In the genomic region with DNA sequence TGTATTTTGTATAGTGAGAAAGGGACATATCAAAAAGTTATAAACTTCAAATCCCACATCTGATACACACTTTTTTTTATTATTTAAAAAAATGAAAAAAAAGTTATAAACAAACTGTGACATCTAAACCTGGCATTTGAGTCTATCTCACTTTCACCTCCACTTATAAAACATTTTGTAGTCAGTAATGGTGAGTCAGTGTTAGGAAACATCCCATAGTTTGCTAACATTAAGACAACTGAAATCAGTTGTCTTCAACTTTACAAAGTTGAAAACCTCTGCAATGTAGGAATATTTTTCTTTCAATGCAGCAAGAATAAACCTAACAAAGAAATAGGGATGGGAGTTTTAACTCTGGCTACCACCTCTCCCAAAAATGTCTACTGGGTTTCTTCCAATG, we compare ENCODE assay signal across 21 cellular contexts. TPM values are rescaled to one million over a fixed set of nuclear protein-coding genes. Genes with fewer than 3 reads are reported as not detected.
DNase-seq lines count a peak whose midpoint lies in the region; ATAC-seq and TF ChIP-seq lines count a peak whose summit lies in the region.
"Had no signal": no experiment of that assay in that cellular context is flagged by ENCODE, and none has a peak within 500 bp of the region (broad histone marks: within the 10 kb centered on the region; RNA-seq: fewer than 3 reads in every experiment).

No MANE protein-coding gene starts in this region.

- H2AK9ac ChIP-seq in IMR-90 (replicated peaks; ENCODE audit: low read depth, low read length, poor library complexity), result no peak overlapping the region

- TF ChIP-seq CTCF in IMR-90 (conservative IDR thresholded peaks at IDR 0.05; ENCODE audit: low read depth, low read length) (no peak), coronary artery (IDR thresholded peaks at IDR 0.05) (no peak)

- no peaks in the 10 kb centered on the region for H3K4me1 ChIP-seq in IMR-90 (ENCODE audit: control insufficient read depth, insufficient read depth, low read length)
- H3K4me1 ChIP-seq: BE2C, BLaER1 had no signal

- no peaks in the 10 kb centered on the region for H3K9me3 Mint-ChIP-seq in activated CD4-positive, alpha-beta T cell treated with anti-CD3 and anti-CD28 coated beads, Interleukin-2, amount 10 ng/mL, durations not matched to agents 7 days and 5 days
- H3K9me3 Mint-ChIP-seq: CD4-positive, alpha-beta memory T cell; CD4-positive, CD25-positive, alpha-beta regulatory T cell; CD8-positive, alpha-beta memory T cell had no signal

- no peak overlapping the region for H2BK120ac ChIP-seq in IMR-90 (ENCODE audit: low read depth, low read length)

- H3K27me3 Mint-ChIP-seq in activated CD4-positive, alpha-beta T cell treated with anti-CD3 and anti-CD28 coated beads, Interleukin-2, amount 10 ng/mL, durations not matched to agents 7 days and 5 days, result no peaks in the 10 kb centered on the region
- H3K27me3 Mint-ChIP-seq: CD4-positive, alpha-beta memory T cell; CD4-positive, CD25-positive, alpha-beta regulatory T cell; CD8-positive, alpha-beta memory T cell had no signal

- no peak overlapping the region for H3K4me3 Mint-ChIP-seq in activated CD4-positive, alpha-beta T cell treated with anti-CD3 and anti-CD28 coated beads, Interleukin-2, amount 10 ng/mL, durations not matched to agents 7 days and 5 days
- H3K4me3 Mint-ChIP-seq: CD14-positive monocyte; CD4-positive, alpha-beta memory T cell; CD4-positive, CD25-positive, alpha-beta regulatory T cell; CD8-positive, alpha-beta memory T cell had no signal

- no peak overlapping the region for H4K5ac ChIP-seq in IMR-90 (ENCODE audit: low read depth, low read length)

- intact Hi-C loops in IMR-90 (cut with micrococcal nuclease), result no loop called here

- H3K14ac ChIP-seq in IMR-90 (replicated peaks; ENCODE audit: low read depth, low read length), result no peak overlapping the region

- dilution Hi-C loops in IMR-90 (cut with HindIII; ENCODE audit: low sequenced_read_pairs, unreplicated experiment), result no loop called here

- no peak overlapping the region for H3K56ac ChIP-seq in IMR-90 (ENCODE audit: extremely low read depth, insufficient read depth, low read length)

- DNase-seq in IMR-90 (peak; percentile 12), amniotic epithelial cell (ENCODE audit: low read depth) (peak; percentile 35), iris pigment epithelial cell (ENCODE audit: low read depth) (peak; percentile 22), coronary artery (ENCODE audit: low spot score) (no peak), ecto neural progenitor cell (ENCODE audit: low spot score) (no peak)
- DNase-seq in activated CD4-positive, alpha-beta T cell treated with anti-CD3 and anti-CD28 coated beads, Interleukin-2, amount 10 ng/mL, durations not matched to agents 7 days and 5 days, result no peak
- DNase-seq: 8988T; ACHN; BE2C; C1 segment of cervical spinal cord; CD4-positive, alpha-beta memory T cell; CD8-positive, alpha-beta memory T cell; COR-L47; DMS 273 treated with DMSO at 0.1 percent for 48 hours; DMS153; DMS53; DMS79 treated with DMSO at 0.1 percent for 48 hours; GF-D8 had no signal

- H2AK5ac ChIP-seq in IMR-90 (ENCODE audit: low read depth, low read length), result no peak overlapping the region

- H2AFZ ChIP-seq in IMR-90 (replicated peaks; ENCODE audit: low read length, poor library complexity), result no peak overlapping the region

- in situ Hi-C loops in IMR-90 (cut with MboI; ENCODE audit: low sequenced_read_pairs), result no loop called here

- no peak overlapping the region for H4K8ac ChIP-seq in IMR-90 (ENCODE audit: low read depth in 2 of 2, low read length in 2 of 2)

- CTCF ChIA-PET in IMR-90 (lab: Yijun Ruan, JAX), result no interaction called here
- CTCF ChIA-PET in activated CD4-positive, alpha-beta T cell treated with anti-CD3 and anti-CD28 coated beads, Interleukin-2, amount 10 ng/mL, durations not matched to agents 7 days and 5 days (lab: Charles Lee), result interaction anchor here (1.4 kb wide), 1 partner anchor 12 kb away, joined by 4 read pairs; no protein-coding TSS in a partner anchor

- no peak overlapping the region for H2BK20ac ChIP-seq in IMR-90 (ENCODE audit: low read depth, low read length)

- no peak overlapping the region for H3K18ac ChIP-seq in IMR-90 (ENCODE audit: low read depth, low read length)

- H3K4me3 ChIP-seq in IMR-90 (ENCODE audit: insufficient read depth, low read depth, low read length), result no peak overlapping the region
- H3K4me3 ChIP-seq in coronary artery, result no peak overlapping the region
- H3K4me3 ChIP-seq: BLaER1 had no signal

- no peaks in the 10 kb centered on the region; the same call in 1 of the 2 replicates for H3K9me1 ChIP-seq in IMR-90 (ENCODE audit: insufficient read depth, low read length)

- H3K4me2 ChIP-seq in IMR-90 (ENCODE audit: low read depth, low read length), result no peak overlapping the region
- H3K4me2 ChIP-seq: BLaER1 had no signal

- no peak overlapping the region for H2BK5ac ChIP-seq in IMR-90 (ENCODE audit: low read depth, low read length, poor library complexity, severe bottlenecking)

- BruUV-seq in IMR-90 (replicated peaks; lab: Mats Ljungman, UMichigan), result no TSS peak

- no peak overlapping the region for H3K23ac ChIP-seq in IMR-90 (ENCODE audit: low read depth, low read length)

- H3K27ac ChIP-seq in IMR-90 (ENCODE audit: insufficient read depth, low read length), result no peak overlapping the region
- H3K27ac ChIP-seq in coronary artery, result no peak overlapping the region
- H3K27ac ChIP-seq: BLaER1 had no signal

- no peaks in the 10 kb centered on the region for H3K9me3 ChIP-seq in IMR-90 (ENCODE audit: control insufficient read depth, insufficient read depth, low read length)
- H3K9me3 ChIP-seq: BE2C, BLaER1 had no signal

- no peak overlapping the region for H3K27ac Mint-ChIP-seq in activated CD4-positive, alpha-beta T cell treated with anti-CD3 and anti-CD28 coated beads, Interleukin-2, amount 10 ng/mL, durations not matched to agents 7 days and 5 days
- H3K27ac Mint-ChIP-seq: CD14-positive monocyte; CD4-positive, CD25-positive, alpha-beta regulatory T cell; CD8-positive, alpha-beta memory T cell had no signal

- no peaks in the 10 kb centered on the region for H3K4me1 Mint-ChIP-seq in activated CD4-positive, alpha-beta T cell treated with anti-CD3 and anti-CD28 coated beads, Interleukin-2, amount 10 ng/mL, durations not matched to agents 7 days and 5 days
- H3K4me1 Mint-ChIP-seq: CD4-positive, alpha-beta memory T cell; CD4-positive, CD25-positive, alpha-beta regulatory T cell; CD8-positive, alpha-beta memory T cell had no signal

- no peaks in the 10 kb centered on the region for H3K27me3 ChIP-seq in IMR-90 (ENCODE audit: control insufficient read depth, insufficient read depth, low read length)
- H3K27me3 ChIP-seq: BE2C, BLaER1 had no signal

- peaks cover 3% of the 10 kb centered on the region; the same call in 1 of the 2 replicates for H3K36me3 ChIP-seq in IMR-90 (ENCODE audit: control insufficient read depth, insufficient read depth, low read length)

- H3K9ac ChIP-seq in IMR-90 (ENCODE audit: low read depth, low read length), result no peak overlapping the region
- H3K9ac ChIP-seq: BLaER1 had no signal

- no peak for TF ChIP-seq RAD21 in IMR-90 (IDR thresholded peaks at IDR 0.05; ENCODE audit: low read length)

- H4K91ac ChIP-seq in IMR-90 (ENCODE audit: insufficient read depth, low read depth, low read length), result no peak overlapping the region

- peaks cover 3% of the 10 kb centered on the region for H3K36me3 Mint-ChIP-seq in activated CD4-positive, alpha-beta T cell treated with anti-CD3 and anti-CD28 coated beads, Interleukin-2, amount 10 ng/mL, durations not matched to agents 7 days and 5 days (ENCODE audit: low read depth)

- peak; percentile 60; the same call in 1 of the 2 replicates for ATAC-seq in IMR-90 (ENCODE audit: low read depth)

- no peaks in the 10 kb centered on the region; a peak in 1 of 4 replicates for H3K79me1 ChIP-seq in IMR-90 (ENCODE audit: low read depth in 1 of 2, low read length in 2 of 2)

- H2BK15ac ChIP-seq in IMR-90 (ENCODE audit: low read depth, low read length), result no peak overlapping the region

- POLR2A ChIA-PET in IMR-90 (lab: Charles Lee; ENCODE audit: unreplicated experiment), result no interaction called here
- POLR2A ChIA-PET in activated CD4-positive, alpha-beta T cell treated with anti-CD3 and anti-CD28 coated beads, Interleukin-2, amount 10 ng/mL, durations not matched to agents 7 days and 5 days (lab: Charles Lee), result no interaction called here

- no peak overlapping the region for H3K4ac ChIP-seq in IMR-90 (ENCODE audit: low read depth, low read length)

- H4K20me1 ChIP-seq in IMR-90 (ENCODE audit: insufficient read depth, low read length), result no peaks in the 10 kb centered on the region

- no peak for TF ChIP-seq POLR2A in IMR-90 (IDR thresholded peaks at IDR 0.05; ENCODE audit: low read depth, low read length)

TF ChIP-seq in IMR-90, 13 proteins besides CTCF, POLR2A, EP300 and RAD21 (continues in another document):
- TF ChIP-seq, protein P1, sequence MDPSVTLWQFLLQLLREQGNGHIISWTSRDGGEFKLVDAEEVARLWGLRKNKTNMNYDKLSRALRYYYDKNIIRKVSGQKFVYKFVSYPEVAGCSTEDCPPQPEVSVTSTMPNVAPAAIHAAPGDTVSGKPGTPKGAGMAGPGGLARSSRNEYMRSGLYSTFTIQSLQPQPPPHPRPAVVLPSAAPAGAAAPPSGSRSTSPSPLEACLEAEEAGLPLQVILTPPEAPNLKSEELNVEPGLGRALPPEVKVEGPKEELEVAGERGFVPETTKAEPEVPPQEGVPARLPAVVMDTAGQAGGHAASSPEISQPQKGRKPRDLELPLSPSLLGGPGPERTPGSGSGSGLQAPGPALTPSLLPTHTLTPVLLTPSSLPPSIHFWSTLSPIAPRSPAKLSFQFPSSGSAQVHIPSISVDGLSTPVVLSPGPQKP (IDR thresholded peaks at IDR 0.05; ENCODE audit: borderline replicate concordance, low read depth, low read length), result no peak
- TF ChIP-seq MAFK (IDR thresholded peaks at IDR 0.05; ENCODE audit: low read depth, low read length), result no peak
- no peak for TF ChIP-seq CHD1 (IDR thresholded peaks at IDR 0.05; ENCODE audit: low read depth, low read length)
- TF ChIP-seq RCOR1 (IDR thresholded peaks at IDR 0.05; ENCODE audit: insufficient replicate concordance, low read length), result no peak
- TF ChIP-seq MAZ (IDR thresholded peaks at IDR 0.05; ENCODE audit: borderline replicate concordance, low read depth, low read length), result no peak
- TF ChIP-seq BHLHE40 (IDR thresholded peaks at IDR 0.05; ENCODE audit: low read depth, low read length), result no peak
- no peak for TF ChIP-seq MXI1 (IDR thresholded peaks at IDR 0.05; ENCODE audit: borderline replicate concordance, low read depth, low read length)
- TF ChIP-seq CEBPB (IDR thresholded peaks at IDR 0.05; ENCODE audit: low read depth, low read length), result no peak

RNA-seq across cellular contexts. Expression of gene SLC35F2, which starts 47.7 kb away (rescaled TPM):
- total RNA-seq in IMR-90 (2012; rRNA removed), result 15.4 and 16.9 TPM in 2 replicates
- 4.7 and 4.9 TPM in 2 replicates for polyA plus RNA-seq in IMR-90 (2012; rRNA removed)
- polyA plus RNA-seq in IMR-90 (2012; cell fraction: cytosol; rRNA removed), result 2.7 and 2.8 TPM in 2 replicates
- 1.4 and 3.5 TPM in 2 replicates for polyA plus RNA-seq in IMR-90 (2012; cell fraction: nucleus; rRNA removed; ENCODE audit: low replicate concordance)
- total RNA-seq in activated CD4-positive, alpha-beta T cell treated with anti-CD3 and anti-CD28 coated beads, Interleukin-2, amount 10 ng/mL, durations not matched to agents 7 days and 5 days, result 1 to 10 TPM; 7.7 to 7.8 TPM

Comparison
In these comparisons a context has a peak if more than half of its experiments do, and no peak if none do; other contexts are left out.
1. DNase-seq: peak in IMR-90 (single experiment), amniotic epithelial cell (single experiment) and iris pigment epithelial cell (single experiment); none in coronary artery (single experiment), ecto neural progenitor cell (single experiment) and activated CD4-positive, alpha-beta T cell treated with anti-CD3 and anti-CD28 coated beads, Interleukin-2, amount 10 ng/mL, durations not matched to agents 7 days and 5 days (single experiment).